1 cellular context compared by ENCODE assay signal in genomic region chr13:110309661-110310524, GRCh38.
TF ChIP-seq lines count a peak whose summit lies in the region.

No MANE protein-coding gene starts in this region.

TF ChIP-seq in SK-N-SH, 30 proteins besides CTCF, POLR2A, EP300 and RAD21 (continued from another document):
- TF ChIP-seq REST (IDR thresholded peaks at IDR 0.05; ENCODE audit: low read depth, low read length) (no peak), CHD2 (IDR thresholded peaks at IDR 0.05; ENCODE audit: low read length, partially characterized antibody) (no peak), EZH2phosphoT487 (IDR thresholded peaks at IDR 0.05; ENCODE audit: borderline replicate concordance, low read depth) (no peak), TCF12 (IDR thresholded peaks at IDR 0.05) (no peak)
